8 cellular contexts compared by ENCODE assay signal in genomic region chr3:130255442-130255841, GRCh38.
"Had no signal": no experiment of that assay in that cellular context is flagged by ENCODE, and none has a peak within 500 bp of the region (broad histone marks: within the 10 kb centered on the region; RNA-seq: fewer than 3 reads in every experiment).

No MANE protein-coding gene starts in this region.

- DNase-seq: GDM1, GF-D8 had no signal

- ATAC-seq: GM12878 had no signal

- FAIRE-seq: G401.6, GM12878, GM12891, GM12892, GM18507, GM19239 had no signal

- H3K4me3 ChIP-seq: GM12878 had no signal
